17 cellular contexts compared by ENCODE assay signal in the genomic region with DNA sequence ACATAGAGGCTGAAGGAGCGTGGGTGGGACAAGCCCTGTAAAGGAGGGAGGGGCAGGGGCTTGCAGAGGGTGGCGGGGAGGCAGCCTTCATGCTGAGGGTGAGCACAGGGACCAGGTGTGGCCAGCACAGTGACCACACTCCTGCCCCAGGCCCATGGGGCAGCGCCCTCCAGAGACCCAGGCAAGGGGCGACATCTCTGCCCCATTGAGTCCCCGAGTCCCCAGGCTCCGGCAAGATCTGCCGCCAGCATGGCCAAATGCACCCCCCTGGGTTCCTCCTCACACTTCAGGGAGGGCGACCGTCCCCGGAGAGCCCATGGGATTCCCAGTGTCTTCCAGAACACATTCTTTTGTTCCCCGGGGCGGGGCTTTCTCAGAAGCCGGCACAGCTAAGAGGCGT.
"Had no signal": no experiment of that assay in that cellular context is flagged by ENCODE, and none has a peak within 500 bp of the region (broad histone marks: within the 10 kb centered on the region; RNA-seq: fewer than 3 reads in every experiment).

No MANE protein-coding gene starts in this region.

- H3K27me3 Mint-ChIP-seq: activated CD4-positive, alpha-beta T cell treated with anti-CD3 and anti-CD28 coated beads, Interleukin-2, amount 10 ng/mL, durations not matched to agents 24 days and 14 days; activated CD8-positive, alpha-beta T cell treated with anti-CD3 and anti-CD28 coated beads for 36 hours; stimulated activated memory B cell treated with anti-CD40 and anti-IgM and Interleukin-4, amounts not matched to agents 10 μg/mL and 1 μg/mL and 100 μg/mL, for 72 hours had no signal

- DNase-seq: activated CD4-positive, alpha-beta T cell treated with anti-CD3 and anti-CD28 coated beads, Interleukin-2, amount 10 ng/mL, durations not matched to agents 24 days and 14 days; activated CD8-positive, alpha-beta T cell treated with anti-CD3 and anti-CD28 coated beads for 36 hours; activated naive CD4-positive, alpha-beta T cell treated with anti-CD3 and anti-CD28 coated beads, Interleukin-2, amount 50 U/mL, for 16 hours; activated T-cell treated with anti-CD3 and anti-CD28 coated beads, Interleukin-2, amount 50 U/mL, for 1 hour; cerebellar nuclear complex; effector CD4-positive, alpha-beta T cell; head of caudate nucleus; mammary epithelial cell; stimulated activated CD4-positive, alpha-beta T cell treated with anti-CD3 and anti-CD28 coated beads, Interleukin-4, amount 100 ng/mL, for 24 hours; T1000; thyroid gland had no signal

- H3K4me3 Mint-ChIP-seq: activated CD4-positive, alpha-beta T cell treated with anti-CD3 and anti-CD28 coated beads, Interleukin-2, amount 10 ng/mL, durations not matched to agents 24 days and 14 days; activated CD8-positive, alpha-beta T cell treated with anti-CD3 and anti-CD28 coated beads for 36 hours; stimulated activated memory B cell treated with anti-CD40 and anti-IgM and Interleukin-4, amounts not matched to agents 10 μg/mL and 1 μg/mL and 100 μg/mL, for 72 hours had no signal

- H3K9me3 ChIP-seq: ovary, right lobe of liver, thyroid gland had no signal

- H3K4me1 ChIP-seq: right lobe of liver, thyroid gland had no signal

- H3K4me3 ChIP-seq: ovary, right lobe of liver, smooth muscle cell, thyroid gland had no signal

- H3K27ac Mint-ChIP-seq: activated CD4-positive, alpha-beta T cell treated with anti-CD3 and anti-CD28 coated beads, Interleukin-2, amount 10 ng/mL, durations not matched to agents 24 days and 14 days; activated T-helper 2 cell treated with anti-CD3 and anti-CD28 coated beads, Interferon-gamma antibody, Interleukin-2, Interleukin-4, amounts not matched to agents 10 μg/mL and 5 μg/mL and 100 μg/mL, durations not matched to agents 14 hours and 24 hours and 36 hours; stimulated activated memory B cell treated with anti-CD40 and anti-IgM and Interleukin-4, amounts not matched to agents 10 μg/mL and 1 μg/mL and 100 μg/mL, for 72 hours had no signal

- H3K36me3 ChIP-seq: ovary, right lobe of liver, thyroid gland had no signal

- H3K9me3 Mint-ChIP-seq: activated CD4-positive, alpha-beta T cell treated with anti-CD3 and anti-CD28 coated beads, Interleukin-2, amount 10 ng/mL, durations not matched to agents 24 days and 14 days; activated CD8-positive, alpha-beta T cell treated with anti-CD3 and anti-CD28 coated beads for 36 hours; activated T-helper 2 cell treated with anti-CD3 and anti-CD28 coated beads, Interferon-gamma antibody, Interleukin-2, Interleukin-4, amounts not matched to agents 10 μg/mL and 5 μg/mL and 100 μg/mL, durations not matched to agents 14 hours and 24 hours and 36 hours; stimulated activated memory B cell treated with anti-CD40 and anti-IgM and Interleukin-4, amounts not matched to agents 10 μg/mL and 1 μg/mL and 100 μg/mL, for 72 hours had no signal

- H3K27ac ChIP-seq: ovary, right lobe of liver, thyroid gland had no signal

- H3K27me3 ChIP-seq: ovary, right lobe of liver, thyroid gland had no signal

- ATAC-seq: activated CD8-positive, alpha-beta T cell treated with anti-CD3 and anti-CD28 coated beads for 36 hours; left lobe of liver had no signal
